Comparison of ENCODE assay signal across 9 cellular contexts in the genomic region with DNA sequence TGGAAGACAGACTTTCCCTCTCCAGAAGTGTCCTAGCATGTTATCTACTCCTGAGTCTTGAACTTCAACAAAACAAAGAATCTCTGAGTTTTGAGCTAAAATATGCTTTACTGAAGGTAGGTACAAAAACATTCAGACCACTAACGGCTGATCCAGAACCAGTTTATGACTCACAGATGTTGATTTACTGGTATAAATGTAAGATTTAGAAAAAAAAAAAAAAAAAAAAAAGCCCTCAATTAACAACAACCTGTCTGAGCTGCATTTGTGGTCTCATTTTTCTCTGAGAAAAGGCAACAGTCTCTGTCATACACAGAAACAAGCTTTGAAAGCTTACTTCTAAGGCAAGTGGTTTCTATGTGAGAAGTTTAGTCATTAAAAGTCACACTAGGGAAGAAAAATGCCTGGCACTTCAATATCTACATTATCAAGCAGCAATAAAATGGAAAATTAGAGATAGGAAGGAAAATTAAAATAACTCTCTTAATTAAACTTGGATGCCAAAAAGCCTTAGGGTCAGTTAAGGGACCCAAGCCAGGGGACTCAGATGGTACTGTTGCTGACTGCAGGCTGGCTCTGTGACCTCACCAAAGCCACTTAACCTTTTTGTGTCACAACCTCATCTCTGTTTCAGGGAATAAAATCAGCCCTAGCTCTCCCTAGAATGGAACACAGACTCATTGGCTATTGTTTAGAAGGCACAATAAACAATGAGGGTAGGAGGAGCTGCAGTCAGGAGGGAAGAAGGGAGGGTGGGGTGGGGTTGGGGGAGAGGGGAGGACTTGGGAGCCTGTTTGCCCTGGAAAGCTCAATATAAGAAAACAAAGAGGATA.
A peak's percentile ranks its signal among the peaks of the same experiment; 100 is the strongest.
DNase-seq lines count a peak whose midpoint lies in the region; ATAC-seq and TF ChIP-seq lines count a peak whose summit lies in the region.
"Had no signal": no experiment of that assay in that cellular context is flagged by ENCODE, and none has a peak within 500 bp of the region (broad histone marks: within the 10 kb centered on the region; RNA-seq: fewer than 3 reads in every experiment).

No MANE protein-coding gene starts in this region.

- no peak overlapping the region for H3K4me3 ChIP-seq in SK-N-SH (ENCODE audit: low read depth in 2 of 2, low read length in 1 of 2)
- no peak overlapping the region for H3K4me3 ChIP-seq in fibroblast of mammary gland (ENCODE audit: control insufficient read depth, low read depth, low read length)
- no peak overlapping the region for H3K4me3 ChIP-seq in spleen

- H3K4me2 ChIP-seq in SK-N-SH: 0 out of 2 replicates have a peak overlapping the region, but pooled peaks have one; percentile 21

- H3K27ac Mint-ChIP-seq in T-helper 1 cell treated with Interleukin-12 subunit alpha and Interleukin-12 subunit beta and Interleukin-4 antibody, amounts not matched to agents 30 μg/mL and 1 μg/mL, for 36 hours: peak overlapping the region; percentile 97

- peak overlapping the region; percentile 79; the same call in 1 of the 2 replicates for H3K9ac ChIP-seq in SK-N-SH

- TF ChIP-seq EP300 in SK-N-SH (IDR thresholded peaks at IDR 0.05; ENCODE audit: borderline replicate concordance in 1 of 2, low read depth in 1 of 2, low read length in 1 of 2): peak in 1 of 2 experiments; percentile 47; a peak in 1 of 4 replicates

- DNase-seq in SK-N-SH (no peak), fibroblast of mammary gland (ENCODE audit: low read depth) (peak; percentile 85), spleen (no peak), SW 1271 (lab: John Stamatoyannopoulos, UW) (no peak), NCI-H1694 treated with DMSO at 0.1 percent for 48 hours (lab: John Stamatoyannopoulos, UW) (no peak)
- DNase-seq: 8988T had no signal

- no peak for TF ChIP-seq POLR2A in spleen (IDR thresholded peaks at IDR 0.05)

- H2AFZ ChIP-seq in SK-N-SH (ENCODE audit: low read depth): no peak overlapping the region; the same call in 1 of the 2 replicates

- H3K27me3 ChIP-seq in SK-N-SH (ENCODE audit: insufficient read depth) (no peaks in the 10 kb centered on the region), spleen (replicated peaks in 1 of 7) (no peaks in the 10 kb centered on the region)

- peaks cover 24 to 27% of the 10 kb centered on the region in 2 experiments for H3K4me1 ChIP-seq in SK-N-SH (ENCODE audit: control insufficient read depth in 1 of 2, insufficient read depth in 2 of 2, low read depth in 1 of 2, low read length in 1 of 2)
- H3K4me1 ChIP-seq in spleen: peaks cover 37 to 90% (median 63%) of the 10 kb centered on the region in 6 donors

- H3K9me3 Mint-ChIP-seq in T-helper 1 cell treated with Interleukin-12 subunit alpha and Interleukin-12 subunit beta and Interleukin-4 antibody, amounts not matched to agents 30 μg/mL and 1 μg/mL, for 36 hours: no peaks in the 10 kb centered on the region

- POLR2A ChIA-PET in SK-N-SH (lab: Yijun Ruan, JAX): no interaction called here

- H4K20me1 ChIP-seq in SK-N-SH (ENCODE audit: insufficient read depth): peaks cover 7% of the 10 kb centered on the region

- intact Hi-C loops in spleen (cut with DNase I; ENCODE audit: low total_unique reads): no loop called here

- peak overlapping the region; percentile 60 to 97; a peak in 3 of 4 replicates for H3K27ac ChIP-seq in SK-N-SH (ENCODE audit: low read depth in 2 of 2, low read length in 1 of 2)
- peak overlapping the region; percentile 39 to 99 (median 97) for H3K27ac ChIP-seq in spleen

- no peak for TF ChIP-seq CTCF in SK-N-SH (IDR thresholded peaks at IDR 0.05)
- TF ChIP-seq CTCF in fibroblast of mammary gland (conservative IDR thresholded peaks at IDR 0.05; ENCODE audit: control insufficient read depth, insufficient read depth, low read depth, low read length): no peak
- no peak for TF ChIP-seq CTCF in spleen (IDR thresholded peaks at IDR 0.05 in 8 of 11, conservative IDR thresholded peaks at IDR 0.05 in 3 of 11)

- peaks cover 35% of the 10 kb centered on the region for H3F3A ChIP-seq in SK-N-SH (replicated peaks; ENCODE audit: insufficient read depth)

- H3K79me2 ChIP-seq in SK-N-SH (ENCODE audit: insufficient read depth): peaks cover 14% of the 10 kb centered on the region

- H3K4me3 Mint-ChIP-seq in T-helper 1 cell treated with Interleukin-12 subunit alpha and Interleukin-12 subunit beta and Interleukin-4 antibody, amounts not matched to agents 30 μg/mL and 1 μg/mL, for 36 hours: peak overlapping the region; percentile 70

- H3K36me3 ChIP-seq in SK-N-SH (replicated peaks in 1 of 2; ENCODE audit: control insufficient read depth in 1 of 2, insufficient read depth in 2 of 2, low read length in 1 of 2) (no peaks in the 10 kb centered on the region), spleen (no peaks in the 10 kb centered on the region)

- CTCF ChIA-PET in SK-N-SH (lab: Yijun Ruan, JAX): interaction anchor here (1.2 to 2.1 kb wide), 4 partner anchors 10 to 368 kb away, joined by 3 to 6 read pairs (median 4); no protein-coding TSS in a partner anchor

- peaks cover 59% of the 10 kb centered on the region for H3K4me1 Mint-ChIP-seq in T-helper 1 cell treated with Interleukin-12 subunit alpha and Interleukin-12 subunit beta and Interleukin-4 antibody, amounts not matched to agents 30 μg/mL and 1 μg/mL, for 36 hours (ENCODE audit: low read depth)

- no peaks in the 10 kb centered on the region for H3K27me3 Mint-ChIP-seq in T-helper 1 cell treated with Interleukin-12 subunit alpha and Interleukin-12 subunit beta and Interleukin-4 antibody, amounts not matched to agents 30 μg/mL and 1 μg/mL, for 36 hours (ENCODE audit: low read depth)

- no peaks in the 10 kb centered on the region for H3K9me3 ChIP-seq in SK-N-SH
- H3K9me3 ChIP-seq in spleen: no peaks in the 10 kb centered on the region

- no peaks in the 10 kb centered on the region for H3K9me2 ChIP-seq in SK-N-SH

- no peak for ATAC-seq in SK-N-SH treated with all-trans-retinoic acid at 6 μM for 48 hours
- no peak for ATAC-seq in GM19023 (IDR thresholded peaks at IDR 0.05; ENCODE audit: unreplicated experiment)

- no peak for TF ChIP-seq RAD21 in SK-N-SH (IDR thresholded peaks at IDR 0.05; ENCODE audit: low read length)

- peaks cover 8% of the 10 kb centered on the region for H3K36me3 Mint-ChIP-seq in T-helper 1 cell treated with Interleukin-12 subunit alpha and Interleukin-12 subunit beta and Interleukin-4 antibody, amounts not matched to agents 30 μg/mL and 1 μg/mL, for 36 hours (ENCODE audit: low read depth)

- 3% methylated on average over 1 of the region's 1 CpG for WGBS in SK-N-SH (ENCODE audit: low lambda C conversion rate)
- WGBS in spleen, 5 donors: 40 to 56% (median 46%) methylated on average over 1 of the region's 1 CpG

TF ChIP-seq in SK-N-SH, 30 proteins besides CTCF, POLR2A, EP300 and RAD21 (continues in another document):
- peak; percentile 68 for TF ChIP-seq PBX3 (IDR thresholded peaks at IDR 0.05)
- no peak for TF ChIP-seq GABPA (IDR thresholded peaks at IDR 0.05; ENCODE audit: low read depth)
- no peak for TF ChIP-seq ELF1 (IDR thresholded peaks at IDR 0.05)
- TF ChIP-seq IRF3 (IDR thresholded peaks at IDR 0.05; ENCODE audit: low read depth, low read length): no peak
- 0 out of 2 replicates have a peak, but pooled peaks have one; percentile 23 for TF ChIP-seq MEF2A (IDR thresholded peaks at IDR 0.05; ENCODE audit: borderline replicate concordance, low read depth)
- TF ChIP-seq TEAD4 (IDR thresholded peaks at IDR 0.05; ENCODE audit: borderline replicate concordance, insufficient read depth): no peak

TF ChIP-seq in SK-N-SH treated with all-trans-retinoic acid at 6 μM for 48 hours, 23 proteins besides CTCF, POLR2A, EP300 and RAD21:
- TF ChIP-seq ZNF8 (CRISPR knock-in tag; IDR thresholded peaks at IDR 0.05) (no peak), ZNF70 (CRISPR knock-in tag; IDR thresholded peaks at IDR 0.05) (no peak), CSRNP3 (CRISPR knock-in tag; IDR thresholded peaks at IDR 0.05) (no peak), GLIS3 (CRISPR knock-in tag; IDR thresholded peaks at IDR 0.05) (no peak), OSR1 (CRISPR knock-in tag; IDR thresholded peaks at IDR 0.05) (no peak), ZFP3 (CRISPR knock-in tag; IDR thresholded peaks at IDR 0.05) (no peak), TOX (CRISPR knock-in tag; IDR thresholded peaks at IDR 0.05; ENCODE audit: borderline replicate concordance) (no peak), ZC3H10 (CRISPR knock-in tag; IDR thresholded peaks at IDR 0.05) (no peak), TCF4 (CRISPR knock-in tag; IDR thresholded peaks at IDR 0.05; ENCODE audit: borderline replicate concordance) (no peak)
- TF ChIP-seq, protein P1, sequence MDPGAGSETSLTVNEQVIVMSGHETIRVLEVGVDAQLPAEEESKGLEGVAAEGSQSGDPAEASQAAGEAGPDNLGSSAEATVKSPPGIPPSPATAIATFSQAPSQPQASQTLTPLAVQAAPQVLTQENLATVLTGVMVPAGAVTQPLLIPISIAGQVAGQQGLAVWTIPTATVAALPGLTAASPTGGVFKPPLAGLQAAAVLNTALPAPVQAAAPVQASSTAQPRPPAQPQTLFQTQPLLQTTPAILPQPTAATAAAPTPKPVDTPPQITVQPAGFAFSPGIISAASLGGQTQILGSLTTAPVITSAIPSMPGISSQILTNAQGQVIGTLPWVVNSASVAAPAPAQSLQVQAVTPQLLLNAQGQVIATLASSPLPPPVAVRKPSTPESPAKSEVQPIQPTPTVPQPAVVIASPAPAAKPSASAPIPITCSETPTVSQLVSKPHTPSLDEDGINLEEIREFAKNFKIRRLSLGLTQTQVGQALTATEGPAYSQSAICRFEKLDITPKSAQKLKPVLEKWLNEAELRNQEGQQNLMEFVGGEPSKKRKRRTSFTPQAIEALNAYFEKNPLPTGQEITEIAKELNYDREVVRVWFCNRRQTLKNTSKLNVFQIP (CRISPR knock-in tag; IDR thresholded peaks at IDR 0.05; ENCODE audit: borderline replicate concordance, low read depth): no peak
